21 cellular contexts compared by ENCODE assay signal in the genomic region with DNA sequence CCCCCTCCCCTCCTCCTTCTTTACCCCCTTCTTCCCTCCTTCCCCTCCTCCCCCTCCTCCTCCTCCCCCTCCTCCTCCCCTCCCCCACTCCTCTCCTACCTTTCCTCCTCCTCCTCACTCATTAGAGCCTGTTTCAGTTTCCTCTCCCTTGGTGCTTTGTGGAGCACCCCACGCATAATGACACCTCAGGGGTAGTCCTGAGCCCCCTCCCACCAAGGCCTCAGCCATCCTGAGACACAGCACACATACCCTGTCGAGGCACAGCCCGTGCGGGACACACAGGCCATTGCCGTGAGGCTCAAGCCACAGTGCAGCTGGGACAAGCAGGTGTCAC. TPM values are rescaled to one million over a fixed set of nuclear protein-coding genes. Genes with fewer than 3 reads are reported as not detected.
A peak's percentile ranks its signal among the peaks of the same experiment; 100 is the strongest.
DNase-seq lines count a peak whose midpoint lies in the region; ATAC-seq, FAIRE-seq and TF ChIP-seq lines count a peak whose summit lies in the region.
"Had no signal": no experiment of that assay in that cellular context is flagged by ENCODE, and none has a peak within 500 bp of the region (broad histone marks: within the 10 kb centered on the region; RNA-seq: fewer than 3 reads in every experiment).

No MANE protein-coding gene starts in this region.

- H3K79me1 ChIP-seq in H1 (ENCODE audit: low read depth, low read length), result no peaks in the 10 kb centered on the region
- H3K79me1 ChIP-seq in neuronal stem cell (ENCODE audit: low read depth, low read length), result no peaks in the 10 kb centered on the region

- H3K27ac Mint-ChIP-seq in WTC11, result peak overlapping the region; percentile 49; the same call in 1 of the 2 replicates
- no peak overlapping the region for H3K27ac Mint-ChIP-seq in CD8-positive, alpha-beta T cell
- H3K27ac Mint-ChIP-seq: CD4-positive, CD25-positive, alpha-beta regulatory T cell had no signal

- H2AK5ac ChIP-seq in H1 (ENCODE audit: low read depth, low read length) (peak overlapping the region; percentile 59; the same call in 1 of the 2 replicates), neuronal stem cell (ENCODE audit: low read depth, low read length) (peak overlapping the region; percentile 13)

- H3K9ac ChIP-seq in H1 (replicated peaks in 1 of 4; ENCODE audit: extremely low read depth in 1 of 4, low read depth in 3 of 4, low read length in 3 of 4), result no peak overlapping the region
- H3K9ac ChIP-seq in neuronal stem cell (ENCODE audit: low read depth, low read length, poor library complexity), result no peak overlapping the region

- H2BK5ac ChIP-seq in H1 (ENCODE audit: low read depth, low read length) (0 out of 2 replicates have a peak overlapping the region, but pooled peaks have one; percentile 66), neuronal stem cell (ENCODE audit: low read length) (no peak overlapping the region)

- no peaks in the 10 kb centered on the region for H3K79me2 ChIP-seq in H1 (ENCODE audit: control insufficient read depth in 1 of 2, insufficient read depth in 2 of 2, low read length in 2 of 2)

- peaks cover 30% of the 10 kb centered on the region for H3K4me1 Mint-ChIP-seq in WTC11
- no peaks in the 10 kb centered on the region for H3K4me1 Mint-ChIP-seq in CD8-positive, alpha-beta T cell (ENCODE audit: low read depth)
- H3K4me1 Mint-ChIP-seq: CD8-positive, alpha-beta memory T cell had no signal

- intact Hi-C loops in CD8-positive, alpha-beta T cell (cut with DNase I, micrococcal nuclease), result no loop called here

- no peaks in the 10 kb centered on the region for H4K20me1 ChIP-seq in H1 (replicated peaks in 1 of 2; ENCODE audit: control insufficient read depth in 1 of 2, insufficient read depth in 2 of 2, low read length in 2 of 2)

- H3K23me2 ChIP-seq in H1 (ENCODE audit: low read depth, low read length), result no peaks in the 10 kb centered on the region

- no peak for TF ChIP-seq EP300 in H1 (IDR thresholded peaks at IDR 0.05; ENCODE audit: borderline replicate concordance in 1 of 2, low read depth in 2 of 2, low read length in 2 of 2)

- H3K14ac ChIP-seq in H1 (ENCODE audit: insufficient read length) (no peak overlapping the region), neuronal stem cell (ENCODE audit: low read length) (no peak overlapping the region)

- peak; percentile 6; the same call in 1 of the 2 replicates for ATAC-seq in WTC11
- no peak for ATAC-seq in stimulated activated naive CD8-positive, alpha-beta T cell treated with anti-CD3 and anti-CD28 coated beads, Interleukin-15, Interleukin-2, amounts not matched to agents 100 U/mL and 50 U/mL, for 24 hours
- no peak for ATAC-seq in CD8-positive, alpha-beta T cell

- 0 out of 2 replicates have a peak overlapping the region, but pooled peaks have one; percentile 1 for H2BK20ac ChIP-seq in H1 (ENCODE audit: low read length)

- H2BK15ac ChIP-seq in H1 (ENCODE audit: low read length), result peak overlapping the region; percentile 50; the same call in 1 of the 2 replicates
- H2BK15ac ChIP-seq in neuronal stem cell (ENCODE audit: low read length), result peak overlapping the region; percentile 71

- peak overlapping the region; percentile 40; a peak in 3 of 4 replicates for H3K4me2 ChIP-seq in H1 (ENCODE audit: insufficient read depth in 1 of 2, low read depth in 2 of 2, low read length in 2 of 2)
- H3K4me2 ChIP-seq in neuronal stem cell (ENCODE audit: insufficient read depth, low read length, poor library complexity, severe bottlenecking), result no peak overlapping the region

- H3K27me3 ChIP-seq in H7 (ENCODE audit: control insufficient read depth, insufficient read depth, low read length) (no peaks in the 10 kb centered on the region), H1 (replicated peaks in 1 of 4; ENCODE audit: control insufficient read depth in 3 of 4, extremely low read depth in 1 of 4, insufficient read depth in 3 of 4, low read length in 3 of 4) (no peaks in the 10 kb centered on the region), neuronal stem cell (ENCODE audit: control insufficient read depth in 3 of 3, insufficient read depth in 3 of 3, low read depth in 1 of 3, low read length in 3 of 3) (peaks cover 0 to 73% (median 0%) of the 10 kb centered on the region in 3 experiments)
- no peaks in the 10 kb centered on the region for H3K27me3 ChIP-seq in CD8-positive, alpha-beta T cell (ENCODE audit: insufficient read depth, low read length)

- H4K8ac ChIP-seq in H1 (ENCODE audit: extremely low read depth, insufficient read depth, low read length) (no peak overlapping the region), neuronal stem cell (ENCODE audit: low read depth, low read length) (no peak overlapping the region)

- H3K4me3 Mint-ChIP-seq in WTC11, result no peak overlapping the region
- no peak overlapping the region for H3K4me3 Mint-ChIP-seq in CD8-positive, alpha-beta T cell
- H3K4me3 Mint-ChIP-seq: CD4-positive, CD25-positive, alpha-beta regulatory T cell; CD8-positive, alpha-beta memory T cell had no signal

- H3K4me1 ChIP-seq in H1 (replicated peaks in 1 of 4; ENCODE audit: control insufficient read depth in 3 of 4, insufficient read depth in 4 of 4, low read length in 3 of 4), result peaks cover 6 to 40% (median 26%) of the 10 kb centered on the region in 4 experiments
- H3K4me1 ChIP-seq in neuronal stem cell (ENCODE audit: control insufficient read depth in 2 of 2, insufficient read depth in 1 of 2, low read depth in 1 of 2, low read length in 2 of 2), result peaks cover 45 to 51% of the 10 kb centered on the region in 2 donors
- no peaks in the 10 kb centered on the region for H3K4me1 ChIP-seq in CD8-positive, alpha-beta T cell (ENCODE audit: insufficient read depth, low read length)

- no peak overlapping the region for H3K18ac ChIP-seq in H1 (ENCODE audit: extremely low read depth, low read length)
- H3K18ac ChIP-seq in neuronal stem cell (ENCODE audit: low read length), result peak overlapping the region; percentile 31

- no peak for TF ChIP-seq POLR2A in H1 (IDR thresholded peaks at IDR 0.05; ENCODE audit: control extremely low read depth in 1 of 2, low read depth in 2 of 2, low read length in 2 of 2)

- no peak for TF ChIP-seq CTCF in WTC11 (IDR thresholded peaks at IDR 0.05)
- TF ChIP-seq CTCF in H1 (IDR thresholded peaks at IDR 0.05; ENCODE audit: control extremely low read depth in 1 of 3, insufficient read depth in 1 of 3, low read depth in 1 of 3, low read length in 3 of 3), result no peak
- TF ChIP-seq CTCF in CD8-positive, alpha-beta T cell (IDR thresholded peaks at IDR 0.05), result no peak

- CTCF ChIA-PET in WTC11 (lab: Charles Lee), result interaction anchor here (1.0 to 2.9 kb wide), 7 partner anchors 10 to 248 kb away, joined by 3 to 23 read pairs (median 4); partner anchors contain the start of gene FGFR4
- CTCF ChIA-PET in H1 (lab: Charles Lee; ENCODE audit: partially characterized antibody), result interaction anchor here (0.6 to 6.5 kb wide), 8 partner anchors 9 to 204 kb away, joined by 3 to 39 read pairs (median 4); no protein-coding TSS in a partner anchor
- CTCF ChIA-PET in CD8-positive, alpha-beta T cell (lab: Charles Lee), result no interaction called here

- H2BK12ac ChIP-seq in H1 (ENCODE audit: low read depth, low read length), result peak overlapping the region; percentile 12; the same call in 1 of the 2 replicates
- peak overlapping the region; percentile 14 for H2BK12ac ChIP-seq in neuronal stem cell (ENCODE audit: low read length)

- H3K36me3 ChIP-seq in H7 (replicated peaks; ENCODE audit: control insufficient read depth, insufficient read depth, low read length) (no peaks in the 10 kb centered on the region), H1 (ENCODE audit: control insufficient read depth in 2 of 4, insufficient read depth in 4 of 4, low read length in 3 of 4) (no peaks in the 10 kb centered on the region), neuronal stem cell (replicated peaks in 1 of 2; ENCODE audit: control insufficient read depth in 2 of 2, insufficient read depth in 2 of 2, low read length in 2 of 2) (no peaks in the 10 kb centered on the region)
- H3K36me3 ChIP-seq in CD8-positive, alpha-beta T cell (ENCODE audit: insufficient read depth, low read length), result no peaks in the 10 kb centered on the region

- H4K91ac ChIP-seq in H1 (replicated peaks; ENCODE audit: insufficient read length, low read length) (peak overlapping the region; percentile 81), neuronal stem cell (ENCODE audit: low read depth, low read length, poor library complexity) (no peak overlapping the region)

- H3K4ac ChIP-seq in H1 (replicated peaks; ENCODE audit: insufficient read length, low read depth, low read length) (peak overlapping the region; percentile 55), neuronal stem cell (ENCODE audit: low read length) (no peak overlapping the region)

- H3K4me3 ChIP-seq in H7 (ENCODE audit: insufficient read depth, low read depth, low read length), result no peak overlapping the region
- H3K4me3 ChIP-seq in H1 (ENCODE audit: extremely low read depth in 1 of 4, insufficient read depth in 2 of 4, low read depth in 3 of 4, low read length in 4 of 4), result no peak overlapping the region
- no peak overlapping the region for H3K4me3 ChIP-seq in neuronal stem cell (ENCODE audit: low read length in 2 of 2)
- H3K4me3 ChIP-seq in CD8-positive, alpha-beta T cell (ENCODE audit: low read depth, low read length), result no peak overlapping the region

- no peaks in the 10 kb centered on the region for H3K9me3 Mint-ChIP-seq in WTC11
- no peaks in the 10 kb centered on the region for H3K9me3 Mint-ChIP-seq in CD8-positive, alpha-beta T cell
- H3K9me3 Mint-ChIP-seq: CD4-positive, CD25-positive, alpha-beta regulatory T cell had no signal

- DNase-seq in H7 (peak; percentile 69), WTC11 (ENCODE audit: low spot score) (no peak), H1 (ENCODE audit: low read depth in 1 of 2, low spot score in 2 of 2) (no peak), neuronal stem cell (ENCODE audit: low spot score) (no peak), RKO (ENCODE audit: low spot score) (no peak), EL (no peak)
- DNase-seq in stimulated activated naive CD8-positive, alpha-beta T cell treated with anti-CD3 and anti-CD28 coated beads, Interleukin-15, Interleukin-2, amounts not matched to agents 100 U/mL and 50 U/mL, for 24 hours, result no peak
- no peak for DNase-seq in CD8-positive, alpha-beta T cell
- DNase-seq: C1 segment of cervical spinal cord; Calu3; CD4-positive, CD25-positive, alpha-beta regulatory T cell; CD8-positive, alpha-beta memory T cell; COR-L47; DMS53; DMS79 treated with DMSO at 0.1 percent for 48 hours; HCEC 1CT had no signal

- H3K56ac ChIP-seq in H1 (replicated peaks; ENCODE audit: insufficient read length, low read depth, low read length), result peak overlapping the region; percentile 8

- no peaks in the 10 kb centered on the region for H3K36me3 Mint-ChIP-seq in WTC11
- H3K36me3 Mint-ChIP-seq in CD8-positive, alpha-beta T cell, result no peaks in the 10 kb centered on the region
- H3K36me3 Mint-ChIP-seq: CD4-positive, CD25-positive, alpha-beta regulatory T cell; CD8-positive, alpha-beta memory T cell had no signal

- H2AFZ ChIP-seq in H1 (ENCODE audit: low read length) (no peak overlapping the region), neuronal stem cell (ENCODE audit: low read length) (no peak overlapping the region)

- no peaks in the 10 kb centered on the region; the same call in 1 of the 2 replicates for H3K27me3 Mint-ChIP-seq in WTC11 (ENCODE audit: low read depth)
- H3K27me3 Mint-ChIP-seq in CD8-positive, alpha-beta T cell (ENCODE audit: low read depth), result peaks cover 26% of the 10 kb centered on the region

- H3K9me3 ChIP-seq in H1 (ENCODE audit: insufficient read depth in 2 of 2, low read depth in 1 of 2, low read length in 1 of 2), result no peaks in the 10 kb centered on the region
- H3K9me3 ChIP-seq in neuronal stem cell (replicated peaks in 1 of 2; ENCODE audit: control insufficient read depth in 2 of 2, insufficient read depth in 1 of 2, low read depth in 1 of 2, low read length in 2 of 2), result no peaks in the 10 kb centered on the region
- H3K9me3 ChIP-seq in CD8-positive, alpha-beta T cell (ENCODE audit: low read length), result no peaks in the 10 kb centered on the region

- H2BK120ac ChIP-seq in H1 (replicated peaks; ENCODE audit: low read depth, low read length) (peak overlapping the region; percentile 35), neuronal stem cell (ENCODE audit: low read depth, low read length) (peak overlapping the region; percentile 5)

- WGBS in H1 (ENCODE audit: extremely low coverage in 1 of 2, insufficient coverage in 1 of 2, insufficient read length in 1 of 2, insufficient replicate concordance in 2 of 2, low coverage in 1 of 2, low lambda C conversion rate in 2 of 2, missing lambda C conversion rate in 1 of 2), 2 experiments, result 73% methylated on average over 5 of the region's 5 CpGs; no CpG with 5 or more reads in 1 of the 2 experiments
- WGBS in neuronal stem cell (ENCODE audit: extremely low coverage in 2 of 2, insufficient read length in 2 of 2, insufficient replicate concordance in 1 of 2), 2 donors, result no CpG with 5 or more reads among the region's 5 CpGs

- peak overlapping the region; percentile 34 for H4K5ac ChIP-seq in H1 (ENCODE audit: insufficient read length, low read depth, low read length)

- FAIRE-seq in H1 (lab: Jason Lieb, UNC), result no peak
- FAIRE-seq: G401.6, GM12892 had no signal

- H3K23ac ChIP-seq in H1 (ENCODE audit: insufficient read length) (no peak overlapping the region), neuronal stem cell (ENCODE audit: low read depth, low read length, poor library complexity) (no peak overlapping the region)

- POLR2A ChIA-PET in WTC11 (lab: Charles Lee) (interaction anchor here (0.9 kb wide), 1 partner anchor 61 kb away, joined by 3 read pairs; no protein-coding TSS in a partner anchor), H1 (lab: Charles Lee; ENCODE audit: partially characterized antibody) (interaction anchor here (0.9 to 2.0 kb wide), 6 partner anchors 11 to 142 kb away, joined by 3 to 5 read pairs (median 4); partner anchors contain the start of gene UIMC1)
- POLR2A ChIA-PET in CD8-positive, alpha-beta T cell (lab: Charles Lee), result no interaction called here

- no peak for TF ChIP-seq RAD21 in H1 (IDR thresholded peaks at IDR 0.05 in 1 of 2, conservative IDR thresholded peaks at IDR 0.05 in 1 of 2; ENCODE audit: low read depth in 2 of 2, low read length in 2 of 2)

- H3K27ac ChIP-seq in H1 (ENCODE audit: low read depth, low read length) (no peak overlapping the region; the same call in 1 of the 2 replicates), neuronal stem cell (replicated peaks; ENCODE audit: low read length) (peak overlapping the region; percentile 21)
- no peak overlapping the region for H3K27ac ChIP-seq in CD8-positive, alpha-beta T cell (ENCODE audit: low read depth, low read length)

RNA-seq across cellular contexts. Expression of gene HK3, which starts 35.4 kb away (rescaled TPM):
- not detected in 2 replicates for total RNA-seq in H7 (2014; rRNA removed; shearing (Covaris generic))
- total RNA-seq in WTC11 (2021), result 0.17 to 0.18 TPM in 2 of 3 replicates, not detected in the other
- not detected in 2 replicates for total RNA-seq in H1 (2021; fragmentation: NEBNext Ultra II Directional; extraction: Animal tissue kit (Norgen Biotek cat#: 25700))
- not detected in 2 replicates for polyA plus RNA-seq in H1 (2011; rRNA removed)
- polyA plus RNA-seq in H1 (2011; cell fraction: cytosol; rRNA removed), result 0.04 TPM
- polyA plus RNA-seq in H1 (2011; cell fraction: nucleus; rRNA removed), result 0.10 TPM
- polyA plus RNA-seq in H1 (2012, experiment 1 of 2), result not detected in 4 replicates
- polyA plus RNA-seq in H1 (2012, experiment 2 of 2), result not detected
- polyA plus RNA-seq in H1 (2013, experiment 1 of 2), result not detected
- polyA plus RNA-seq in H1 (2013, experiment 2 of 2), result not detected
- polyA minus RNA-seq in H1 (2011; rRNA and poly(A)+ RNA removed), result 0.24 TPM in 1 of 2 replicates, not detected in the other
- not detected for polyA minus RNA-seq in H1 (2011; cell fraction: cytosol; rRNA and poly(A)+ RNA removed)
- not detected for polyA minus RNA-seq in H1 (2011; cell fraction: nucleus; rRNA and poly(A)+ RNA removed)
- polyA plus RNA-seq in neuronal stem cell (2013, experiment 1 of 2), result not detected
- polyA plus RNA-seq in neuronal stem cell (2013, experiment 2 of 2), result 0.01 TPM
- total RNA-seq in CD8-positive, alpha-beta T cell, result not detected
- total RNA-seq: A172, Daoy had no signal
- polyA plus RNA-seq: BJ; CD8-positive, alpha-beta memory T cell had no signal

RNA-seq across cellular contexts. Expression of gene UNC5A, which starts 53.4 kb away (rescaled TPM):
- total RNA-seq in H7 (2014; rRNA removed; shearing (Covaris generic)), result 3.7 and 4.6 TPM in 2 replicates
- 7.9 to 10.2 TPM (median 9.4 TPM) in 3 replicates for total RNA-seq in WTC11 (2021)
- 4.0 and 4.1 TPM in 2 replicates for total RNA-seq in H1 (2021; fragmentation: NEBNext Ultra II Directional; extraction: Animal tissue kit (Norgen Biotek cat#: 25700))
- 7.6 and 11.1 TPM in 2 replicates for polyA plus RNA-seq in H1 (2011; rRNA removed)
- 5.5 TPM for polyA plus RNA-seq in H1 (2011; cell fraction: cytosol; rRNA removed)
- 11.1 TPM for polyA plus RNA-seq in H1 (2011; cell fraction: nucleus; rRNA removed)
- polyA plus RNA-seq in H1 (2012, experiment 1 of 2), result 4.2 to 10.8 TPM (median 8.7 TPM) in 4 replicates
- polyA plus RNA-seq in H1 (2012, experiment 2 of 2), result 5.7 TPM
- 3.8 TPM for polyA plus RNA-seq in H1 (2013, experiment 1 of 2)
- polyA plus RNA-seq in H1 (2013, experiment 2 of 2), result 4.2 TPM
- polyA minus RNA-seq in H1 (2011; rRNA and poly(A)+ RNA removed), result 4.4 and 5.4 TPM in 2 replicates
- polyA minus RNA-seq in H1 (2011; cell fraction: cytosol; rRNA and poly(A)+ RNA removed), result 5.1 TPM
- 4.8 TPM for polyA minus RNA-seq in H1 (2011; cell fraction: nucleus; rRNA and poly(A)+ RNA removed)
- 1.3 TPM for polyA plus RNA-seq in neuronal stem cell (2013, experiment 1 of 2)
- 1.4 TPM for polyA plus RNA-seq in neuronal stem cell (2013, experiment 2 of 2)
- total RNA-seq in CD8-positive, alpha-beta T cell, result not detected
- total RNA-seq: CD4-positive, CD25-positive, alpha-beta regulatory T cell; CD8-positive, alpha-beta memory T cell had no signal
- polyA plus RNA-seq: BJ; CD4-positive, CD25-positive, alpha-beta regulatory T cell; CD8-positive, alpha-beta memory T cell had no signal
